3 cellular contexts compared by ENCODE assay signal in the genomic region with DNA sequence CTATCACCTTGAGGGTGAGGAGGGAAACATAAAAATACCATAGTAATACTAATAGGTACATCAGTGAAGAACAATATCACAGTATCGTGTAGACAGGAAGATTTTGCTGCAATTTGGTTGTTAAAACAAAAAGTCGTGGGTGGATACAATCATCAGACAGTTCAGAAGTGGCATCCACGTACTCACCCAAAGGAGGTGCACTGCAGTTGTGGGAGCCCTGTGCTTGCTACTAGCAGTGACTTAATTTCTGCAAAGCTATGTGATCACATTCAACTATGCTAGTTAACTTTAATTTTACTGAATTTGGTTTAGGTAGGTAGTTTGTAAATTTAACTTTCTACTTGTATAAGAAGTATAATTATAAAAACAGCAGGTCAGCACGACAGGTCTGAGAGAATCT.
"Had no signal": no experiment of that assay in that cellular context is flagged by ENCODE, and none has a peak within 500 bp of the region (broad histone marks: within the 10 kb centered on the region; RNA-seq: fewer than 3 reads in every experiment).

No MANE protein-coding gene starts in this region.

- ATAC-seq: GM12878 had no signal

- H3K4me3 ChIP-seq: GM12878 had no signal

- DNase-seq: GDM1, GF-D8 had no signal
